26 cellular contexts compared by ENCODE assay signal in the genomic region with DNA sequence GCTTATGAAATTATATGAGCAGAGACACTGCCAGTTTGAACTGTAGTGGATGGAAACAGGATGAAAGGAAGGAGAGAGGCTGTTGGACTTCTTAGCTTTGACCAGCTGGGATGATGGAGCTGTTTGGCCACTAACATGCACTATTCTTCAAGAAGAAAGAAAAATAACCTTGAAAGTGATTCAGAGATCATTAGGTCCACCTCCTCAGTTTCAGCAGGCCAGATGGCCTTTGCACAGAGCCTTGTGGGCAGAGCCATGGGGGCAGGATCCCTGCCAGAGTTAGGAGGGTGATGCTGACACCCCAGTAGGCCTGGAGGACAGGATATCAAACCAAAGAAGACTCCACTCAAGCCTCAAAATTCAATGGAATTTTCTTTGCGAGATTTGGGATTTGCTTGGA.
DNase-seq lines count a peak whose midpoint lies in the region; ATAC-seq, FAIRE-seq and TF ChIP-seq lines count a peak whose summit lies in the region.
"Had no signal": no experiment of that assay in that cellular context is flagged by ENCODE, and none has a peak within 500 bp of the region (broad histone marks: within the 10 kb centered on the region; RNA-seq: fewer than 3 reads in every experiment).

No MANE protein-coding gene starts in this region.

- TSS peak; percentile 4 for BruUV-seq in HepG2 (replicated peaks; lab: Mats Ljungman, UMichigan)

- H3K9ac ChIP-seq in HepG2 (ENCODE audit: insufficient read depth, low read depth, low read length) (no peak overlapping the region), smooth muscle cell (ENCODE audit: low read depth) (no peak overlapping the region)
- H3K9ac ChIP-seq: BLaER1 had no signal

- H3K4me1 ChIP-seq in HepG2 (ENCODE audit: insufficient read depth, low read length) (no peaks in the 10 kb centered on the region), right lobe of liver (no peaks in the 10 kb centered on the region), smooth muscle cell (ENCODE audit: low read depth) (no peaks in the 10 kb centered on the region)

- H3F3A ChIP-seq in smooth muscle cell (ENCODE audit: low read depth) = peaks cover 9% of the 10 kb centered on the region

- TF ChIP-seq POLR2A in HepG2 (IDR thresholded peaks at IDR 0.05; ENCODE audit: insufficient read depth in 1 of 2, low read depth in 2 of 2, low read length in 2 of 2) = no peak
- no peak for TF ChIP-seq POLR2A in right lobe of liver (IDR thresholded peaks at IDR 0.05)

- H3K27me3 Mint-ChIP-seq in activated naive CD8-positive, alpha-beta T cell treated with anti-CD3 and anti-CD28 coated beads for 36 hours = no peaks in the 10 kb centered on the region
- H3K27me3 Mint-ChIP-seq: CD4-positive, alpha-beta T cell had no signal

- no peak overlapping the region for H2AFZ ChIP-seq in HepG2 (ENCODE audit: low read length)
- no peak overlapping the region for H2AFZ ChIP-seq in smooth muscle cell (ENCODE audit: low read depth)

- no peaks in the 10 kb centered on the region for H4K20me1 ChIP-seq in HepG2 (ENCODE audit: insufficient read depth, low read length)
- H4K20me1 ChIP-seq in smooth muscle cell (ENCODE audit: low read depth) = no peaks in the 10 kb centered on the region

- H3K36me3 Mint-ChIP-seq in activated naive CD8-positive, alpha-beta T cell treated with anti-CD3 and anti-CD28 coated beads for 36 hours = peaks cover 2% of the 10 kb centered on the region

- H3K27me3 ChIP-seq in HepG2 (ENCODE audit: control insufficient read depth in 1 of 2, insufficient read depth in 2 of 2, low read length in 2 of 2) (no peaks in the 10 kb centered on the region), right lobe of liver (no peaks in the 10 kb centered on the region), WERI-Rb-1 (ENCODE audit: insufficient read depth, low read depth, severe bottlenecking) (no peaks in the 10 kb centered on the region), smooth muscle cell (ENCODE audit: low read depth) (no peaks in the 10 kb centered on the region)
- H3K27me3 ChIP-seq: BLaER1 had no signal

- ATAC-seq in HepG2 (no peak), right lobe of liver (no peak), GM21390 (IDR thresholded peaks at IDR 0.05; ENCODE audit: unreplicated experiment) (no peak)
- ATAC-seq: GM12878, HCT116 had no signal

- POLR2A ChIA-PET in HepG2 (lab: Yijun Ruan, JAX) = no interaction called here

- in situ Hi-C loops in HepG2 (cut with HindIII; ENCODE audit: extremely low pct_ligation_motif_present, low pct_unique_long_range_greater_than_20kb) = no loop called here

- H3K27ac ChIP-seq in HepG2 (ENCODE audit: extremely low read length, insufficient read depth, low read length) = no peak overlapping the region
- H3K27ac ChIP-seq in right lobe of liver = no peak overlapping the region
- H3K27ac ChIP-seq in WERI-Rb-1 = peak overlapping the region; percentile 54
- H3K27ac ChIP-seq in smooth muscle cell (ENCODE audit: low read depth) = peak overlapping the region; percentile 17
- H3K27ac ChIP-seq: 22Rv1, BLaER1, RWPE1 had no signal

- H3K36me3 ChIP-seq in HepG2 (replicated peaks in 1 of 2; ENCODE audit: control insufficient read depth in 1 of 2, insufficient read depth in 2 of 2, low read length in 2 of 2) = peaks cover 19 to 58% of the 10 kb centered on the region in 2 experiments
- peaks cover 0 to 10% (median 0%) of the 10 kb centered on the region in 4 donors for H3K36me3 ChIP-seq in right lobe of liver
- H3K36me3 ChIP-seq in WERI-Rb-1 = peaks cover 50% of the 10 kb centered on the region
- no peaks in the 10 kb centered on the region for H3K36me3 ChIP-seq in smooth muscle cell (ENCODE audit: low read depth)

- no peak overlapping the region for H3K27ac Mint-ChIP-seq in activated naive CD8-positive, alpha-beta T cell treated with anti-CD3 and anti-CD28 coated beads for 36 hours
- H3K27ac Mint-ChIP-seq: CD4-positive, alpha-beta T cell had no signal

- H3K4me2 ChIP-seq in HepG2 (ENCODE audit: low read depth, low read length) = no peak overlapping the region
- no peak overlapping the region for H3K4me2 ChIP-seq in smooth muscle cell
- H3K4me2 ChIP-seq: BLaER1 had no signal

- H3K4me3 ChIP-seq in HepG2 (replicated peaks in 1 of 3; ENCODE audit: insufficient read depth in 1 of 3, low read depth in 2 of 3, low read length in 3 of 3) (no peak overlapping the region), right lobe of liver (no peak overlapping the region), WERI-Rb-1 (ENCODE audit: low read depth, low read length) (no peak overlapping the region), fibroblast of the aortic adventitia (ENCODE audit: low read depth, low read length) (no peak overlapping the region), smooth muscle cell (no peak overlapping the region)
- H3K4me3 ChIP-seq: BLaER1, GM12878 had no signal

- H3K9me3 ChIP-seq in HepG2 (ENCODE audit: low read length) (no peaks in the 10 kb centered on the region), right lobe of liver (no peaks in the 10 kb centered on the region), WERI-Rb-1 (ENCODE audit: severe bottlenecking) (no peaks in the 10 kb centered on the region), smooth muscle cell (replicated peaks; ENCODE audit: low read depth) (no peaks in the 10 kb centered on the region)
- H3K9me3 ChIP-seq: BLaER1 had no signal

- TF ChIP-seq EP300 in HepG2 (IDR thresholded peaks at IDR 0.05; ENCODE audit: low read depth in 2 of 2, low read length in 2 of 2) (no peak), HepG2 (CRISPR knock-in tag; IDR thresholded peaks at IDR 0.05; ENCODE audit: borderline replicate concordance) (no peak)

- FAIRE-seq in HepG2 (lab: Jason Lieb, UNC) = no peak
- FAIRE-seq: GM12878, H1 had no signal

- no peaks in the 10 kb centered on the region for H3K9me3 Mint-ChIP-seq in activated naive CD8-positive, alpha-beta T cell treated with anti-CD3 and anti-CD28 coated beads for 36 hours
- H3K9me3 Mint-ChIP-seq: CD4-positive, alpha-beta T cell had no signal

- TF ChIP-seq CTCF in HepG2 (CRISPR knock-in tag; IDR thresholded peaks at IDR 0.05) = no peak
- TF ChIP-seq CTCF in right lobe of liver (IDR thresholded peaks at IDR 0.05) = no peak
- no peak for TF ChIP-seq CTCF in WERI-Rb-1 (IDR thresholded peaks at IDR 0.05; ENCODE audit: low read depth, low read length)
- no peak for TF ChIP-seq CTCF in fibroblast of the aortic adventitia (IDR thresholded peaks at IDR 0.05; ENCODE audit: insufficient read depth, low read length)
- no peak for TF ChIP-seq CTCF in smooth muscle cell (IDR thresholded peaks at IDR 0.05; ENCODE audit: borderline replicate concordance, insufficient read depth, poor library complexity, severe bottlenecking)

- intact Hi-C loops in HepG2 (cut with micrococcal nuclease; ENCODE audit: unreplicated experiment) (no loop called here), right lobe of liver (cut with DNase I) (no loop called here)

- H3K79me2 ChIP-seq in HepG2 (ENCODE audit: insufficient read depth, low read length) (no peaks in the 10 kb centered on the region), smooth muscle cell (ENCODE audit: low read depth) (no peaks in the 10 kb centered on the region)

- WGBS in HepG2 (ENCODE audit: low lambda C conversion rate) = 100% methylated on average over 1 of the region's 1 CpG
- 100% methylated on average over 1 of the region's 1 CpG for WGBS in right lobe of liver (ENCODE audit: insufficient coverage, low coverage, low lambda C conversion rate, missing lambda C conversion rate)
- WGBS in smooth muscle cell (ENCODE audit: low lambda C conversion rate) = 75% methylated on average over 1 of the region's 1 CpG

- CTCF ChIA-PET in HepG2 (lab: Yijun Ruan, JAX; ENCODE audit: low intra/inter-chr PET ratio, low total read pairs) = no interaction called here

- H3K4me3 Mint-ChIP-seq in activated naive CD8-positive, alpha-beta T cell treated with anti-CD3 and anti-CD28 coated beads for 36 hours = no peak overlapping the region
- H3K4me3 Mint-ChIP-seq: CD4-positive, alpha-beta T cell had no signal

- DNase-seq in HepG2 (ENCODE audit: low spot score) = no peak
- no peak for DNase-seq in right lobe of liver
- DNase-seq in WERI-Rb-1 = no peak
- DNase-seq in fibroblast of the aortic adventitia (ENCODE audit: low read depth) = peak; percentile 27
- DNase-seq in smooth muscle cell (lab: John Stamatoyannopoulos, UW; ENCODE audit: unreplicated experiment) = no peak
- no peak for DNase-seq in NCI-H2227 (lab: John Stamatoyannopoulos, UW; ENCODE audit: unreplicated experiment)
- DNase-seq in activated naive CD8-positive, alpha-beta T cell treated with anti-CD3 and anti-CD28 coated beads for 36 hours = no peak
- DNase-seq: ACHN; CD4-positive, alpha-beta T cell; COR-L47; DMS53; GDM1; KBM-7; MM.1S; NCI-H1694; NCI-H2029 treated with DMSO at 0.1 percent for 48 hours; NCI-H2227 treated with DMSO at 0.1 percent for 48 hours; NCI-H526 treated with DMSO at 0.1 percent for 48 hours; SHP77 had no signal

- TF ChIP-seq RAD21 in HepG2 (CRISPR knock-in tag; IDR thresholded peaks at IDR 0.05) = no peak

- H3K4me1 Mint-ChIP-seq in activated naive CD8-positive, alpha-beta T cell treated with anti-CD3 and anti-CD28 coated beads for 36 hours = peaks cover 5% of the 10 kb centered on the region

TF ChIP-seq in HepG2, 621 proteins besides CTCF, POLR2A, EP300 and RAD21 (continues in another document):
- TF ChIP-seq, protein P1, sequence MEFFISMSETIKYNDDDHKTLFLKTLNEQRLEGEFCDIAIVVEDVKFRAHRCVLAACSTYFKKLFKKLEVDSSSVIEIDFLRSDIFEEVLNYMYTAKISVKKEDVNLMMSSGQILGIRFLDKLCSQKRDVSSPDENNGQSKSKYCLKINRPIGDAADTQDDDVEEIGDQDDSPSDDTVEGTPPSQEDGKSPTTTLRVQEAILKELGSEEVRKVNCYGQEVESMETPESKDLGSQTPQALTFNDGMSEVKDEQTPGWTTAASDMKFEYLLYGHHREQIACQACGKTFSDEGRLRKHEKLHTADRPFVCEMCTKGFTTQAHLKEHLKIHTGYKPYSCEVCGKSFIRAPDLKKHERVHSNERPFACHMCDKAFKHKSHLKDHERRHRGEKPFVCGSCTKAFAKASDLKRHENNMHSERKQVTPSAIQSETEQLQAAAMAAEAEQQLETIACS (CRISPR knock-in tag; IDR thresholded peaks at IDR 0.05) = no peak
- TF ChIP-seq ZNF775 (CRISPR knock-in tag; IDR thresholded peaks at IDR 0.05; ENCODE audit: borderline replicate concordance) (no peak), BHLHE40 (IDR thresholded peaks at IDR 0.05; ENCODE audit: low read length) (no peak), ZNF678 (CRISPR knock-in tag; IDR thresholded peaks at IDR 0.05) (no peak), NR2F1 (CRISPR knock-in tag; IDR thresholded peaks at IDR 0.05) (no peak)

Comparison
In these comparisons a context has a peak if more than half of its experiments do, and no peak if none do; other contexts are left out.
1. H3K27ac ChIP-seq: peak in WERI-Rb-1 (single experiment) and smooth muscle cell (single experiment); none in HepG2 (single experiment) and right lobe of liver (0 of 3).